Comparison of ENCODE assay signal across 19 cellular contexts in the genomic region with DNA sequence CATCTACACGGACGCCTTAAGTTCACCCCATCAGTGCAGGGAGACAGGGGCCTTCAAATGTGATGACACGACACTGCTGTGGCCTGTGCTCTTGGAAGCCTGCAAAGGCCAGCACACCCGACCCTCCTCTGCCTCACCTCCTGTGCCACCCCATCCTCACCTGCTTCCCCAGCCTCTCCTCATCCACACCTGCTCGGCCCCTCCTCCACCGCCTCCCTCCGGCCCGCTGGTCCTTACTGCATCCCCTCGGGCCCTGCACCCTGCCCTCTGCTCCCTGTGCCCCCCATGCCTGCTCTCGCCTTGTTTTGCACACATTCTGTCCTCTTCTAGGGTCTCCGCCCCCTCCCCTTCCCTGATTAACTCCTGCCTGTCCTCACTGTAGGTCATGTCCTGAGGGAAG.
"Had no signal": no experiment of that assay in that cellular context is flagged by ENCODE, and none has a peak within 500 bp of the region (broad histone marks: within the 10 kb centered on the region; RNA-seq: fewer than 3 reads in every experiment).

No MANE protein-coding gene starts in this region.

- H3K4me1 Mint-ChIP-seq: activated CD4-positive, alpha-beta T cell treated with anti-CD3 and anti-CD28 coated beads for 36 hours; WTC11 had no signal

- H3K27me3 Mint-ChIP-seq: activated CD4-positive, alpha-beta T cell treated with anti-CD3 and anti-CD28 coated beads for 36 hours; dendritic cell treated with granulocyte-macrophage colony-stimulating factor and Interleukin-4, amounts not matched to agents 40 ng/mL and 50 ng/mL, for 4 days; stimulated activated naive CD8-positive, alpha-beta T cell treated with anti-CD3 and anti-CD28 coated beads, Interleukin-15, Interleukin-2, amounts not matched to agents 100 ng/mL and 50 ng/mL, for 24 hours had no signal

- H3K9me3 Mint-ChIP-seq: activated T-cell treated with anti-CD3 and anti-CD28 coated beads, Interleukin-2, amount 50 U/mL, for 4 hours; dendritic cell treated with granulocyte-macrophage colony-stimulating factor and Interleukin-4, amounts not matched to agents 40 ng/mL and 50 ng/mL, for 4 days; natural killer cell; stimulated activated naive CD8-positive, alpha-beta T cell treated with anti-CD3 and anti-CD28 coated beads, Interleukin-15, Interleukin-2, amounts not matched to agents 100 ng/mL and 50 ng/mL, for 24 hours; T-helper 2 cell treated with Interferon-gamma antibody and Interleukin-4, amounts not matched to agents 5 μg/mL and 100 μg/mL, for 36 hours; WTC11 had no signal

- DNase-seq: activated CD4-positive, alpha-beta T cell treated with anti-CD3 and anti-CD28 coated beads for 36 hours; activated CD4-positive, alpha-beta T cell treated with anti-CD3 and anti-CD28 coated beads, Interleukin-2, amount 50 U/mL, for 48 hours; activated effector memory CD4-positive, alpha-beta T cell treated with Interleukin-2 at 50 U/mL for 16 hours; activated naive CD4-positive, alpha-beta T cell treated with anti-CD3 and anti-CD28 coated beads, Interleukin-2, amount 50 U/mL, for 16 hours; activated T-cell treated with anti-CD3 and anti-CD28 coated beads, Interleukin-2, amount 50 U/mL, for 4 hours; cerebellar nuclear complex; effector memory CD4-positive, alpha-beta T cell; foreskin fibroblast; natural killer cell; stimulated activated CD4-positive, alpha-beta T cell treated with anti-CD3 and anti-CD28 coated beads, Interleukin-2, amount 100 ng/mL, for 24 hours; transverse colon had no signal

- H3K27ac Mint-ChIP-seq: activated CD4-positive, alpha-beta T cell treated with anti-CD3 and anti-CD28 coated beads for 36 hours; dendritic cell treated with granulocyte-macrophage colony-stimulating factor and Interleukin-4, amounts not matched to agents 40 ng/mL and 50 ng/mL, for 4 days; stimulated activated naive CD8-positive, alpha-beta T cell treated with anti-CD3 and anti-CD28 coated beads, Interleukin-15, Interleukin-2, amounts not matched to agents 100 ng/mL and 50 ng/mL, for 24 hours; T-helper 2 cell treated with Interferon-gamma antibody and Interleukin-4, amounts not matched to agents 5 μg/mL and 100 μg/mL, for 36 hours; WTC11 had no signal

- ATAC-seq: activated CD4-positive, alpha-beta T cell treated with anti-CD3 and anti-CD28 coated beads for 36 hours; activated T-cell treated with anti-CD3 and anti-CD28 coated beads, Interleukin-2, amount 50 U/mL, for 4 hours; natural killer cell; WTC11 had no signal

- H3K27ac ChIP-seq: prostate gland, right atrium auricular region, suprapubic skin, transverse colon, vagina had no signal

- H3K4me3 Mint-ChIP-seq: activated CD4-positive, alpha-beta T cell treated with anti-CD3 and anti-CD28 coated beads for 36 hours; activated T-cell treated with anti-CD3 and anti-CD28 coated beads, Interleukin-2, amount 50 U/mL, for 4 hours; dendritic cell treated with granulocyte-macrophage colony-stimulating factor and Interleukin-4, amounts not matched to agents 40 ng/mL and 50 ng/mL, for 4 days; natural killer cell; stimulated activated naive CD8-positive, alpha-beta T cell treated with anti-CD3 and anti-CD28 coated beads, Interleukin-15, Interleukin-2, amounts not matched to agents 100 ng/mL and 50 ng/mL, for 24 hours; T-helper 2 cell treated with Interferon-gamma antibody and Interleukin-4, amounts not matched to agents 5 μg/mL and 100 μg/mL, for 36 hours; WTC11 had no signal
